Comparison of ENCODE assay signal across 8 cellular contexts in the genomic region with DNA sequence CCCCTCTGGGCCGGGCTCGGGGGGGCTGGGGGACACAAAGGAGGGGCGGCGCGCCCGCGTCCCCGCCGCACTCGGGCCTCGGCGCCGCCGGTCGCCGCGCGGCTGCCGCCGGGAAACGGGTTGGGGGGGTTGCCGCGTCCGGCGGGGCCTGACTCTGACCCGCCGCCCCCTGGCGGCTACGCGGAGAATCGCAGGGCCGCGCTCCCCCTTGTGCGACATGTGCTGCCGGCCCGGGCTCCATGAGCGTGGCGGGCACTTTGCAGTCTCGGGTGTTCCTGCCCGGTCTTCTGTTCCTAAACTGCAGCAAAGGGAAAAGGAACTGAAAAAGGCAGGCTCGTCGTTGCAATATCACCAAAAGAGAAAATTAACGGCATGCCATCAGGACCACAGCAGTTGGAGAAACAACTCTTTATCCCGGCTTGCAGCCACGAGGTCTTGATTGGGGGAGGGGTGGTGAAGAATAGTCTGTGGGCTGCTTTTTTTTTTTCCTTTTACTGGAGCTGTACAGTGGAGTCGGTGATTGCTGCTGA. TPM values are rescaled to one million over a fixed set of nuclear protein-coding genes. Genes with fewer than 3 reads are reported as not detected.
DNase-seq lines count a peak whose midpoint lies in the region; ATAC-seq and TF ChIP-seq lines count a peak whose summit lies in the region.

No MANE protein-coding gene starts in this region.

- POLR2A ChIA-PET in naive thymus-derived CD8-positive, alpha-beta T cell (lab: Charles Lee) = interaction anchor here (0.6 kb wide), 1 partner anchor 41 kb away, joined by 3 read pairs; no protein-coding TSS in a partner anchor

- H3K4me3 Mint-ChIP-seq in activated T-helper 1 cell treated with anti-CD3 and anti-CD28 coated beads, Interleukin-12 subunit alpha, Interleukin-12 subunit beta, Interleukin-2, Interleukin-4 antibody, amounts not matched to agents 30 ng/mL and 10 ng/mL and 1 ng/mL, durations not matched to agents 14 hours and 24 hours and 36 hours = peak overlapping the region; percentile 99
- peak overlapping the region; percentile 88 to 96 (median 93) for H3K4me3 Mint-ChIP-seq in naive thymus-derived CD8-positive, alpha-beta T cell
- peak overlapping the region; percentile 92 for H3K4me3 Mint-ChIP-seq in stimulated activated memory B cell treated with anti-CD40 and anti-IgM and Interleukin-4, amounts not matched to agents 10 μg/mL and 1 μg/mL and 100 μg/mL, for 72 hours

- intact Hi-C loops in activated T-helper 1 cell treated with anti-CD3 and anti-CD28 coated beads, Interleukin-12 subunit alpha, Interleukin-12 subunit beta, Interleukin-2, Interleukin-4 antibody, amounts not matched to agents 30 ng/mL and 10 ng/mL and 1 ng/mL, durations not matched to agents 14 hours and 24 hours and 36 hours (cut with micrococcal nuclease) = loop anchor here (1.0 kb wide), 2 partner anchors 8 to 36 kb away; no protein-coding TSS in a partner anchor

- TF ChIP-seq POLR2A in Peyer's patch (IDR thresholded peaks at IDR 0.05) = peak in 1 of 2 donors; percentile 29

- peak; percentile 78 for DNase-seq in DMS53 (lab: John Stamatoyannopoulos, UW)
- DNase-seq in KBM-7 = peak; percentile 92
- peak; percentile 95 to 98 (median 95) for DNase-seq in Peyer's patch
- DNase-seq in activated T-helper 1 cell treated with anti-CD3 and anti-CD28 coated beads, Interleukin-12 subunit alpha, Interleukin-12 subunit beta, Interleukin-2, Interleukin-4 antibody, amounts not matched to agents 30 ng/mL and 10 ng/mL and 1 ng/mL, durations not matched to agents 14 hours and 24 hours and 36 hours (ENCODE audit: low spot score) = peak; percentile 91
- peak; percentile 81 for DNase-seq in fibroblast of gingiva (ENCODE audit: low read depth)
- peak; percentile 78 to 95 (median 92) for DNase-seq in naive thymus-derived CD8-positive, alpha-beta T cell

- no peaks in the 10 kb centered on the region for H3K27me3 ChIP-seq in Peyer's patch

- H3K36me3 ChIP-seq in Peyer's patch = peaks cover 0 to 4% (median 0%) of the 10 kb centered on the region in 3 donors

- in situ Hi-C loops in KBM-7 (cut with MboI; ENCODE audit: low pct_unique_long_range_greater_than_20kb, low sequenced_read_pairs) = no loop called here

- ATAC-seq in GM21723 (IDR thresholded peaks at IDR 0.05; ENCODE audit: unreplicated experiment) = peak; percentile 57
- ATAC-seq in naive thymus-derived CD8-positive, alpha-beta T cell = peak; percentile 48 to 63
- ATAC-seq in stimulated activated memory B cell treated with anti-CD40 and anti-IgM and Interleukin-4, amounts not matched to agents 10 μg/mL and 1 μg/mL and 100 μg/mL, for 72 hours = peak; percentile 79

- H3K27ac Mint-ChIP-seq in activated T-helper 1 cell treated with anti-CD3 and anti-CD28 coated beads, Interleukin-12 subunit alpha, Interleukin-12 subunit beta, Interleukin-2, Interleukin-4 antibody, amounts not matched to agents 30 ng/mL and 10 ng/mL and 1 ng/mL, durations not matched to agents 14 hours and 24 hours and 36 hours = peak overlapping the region; percentile 98
- peak overlapping the region; percentile 86 to 96 (median 92) for H3K27ac Mint-ChIP-seq in naive thymus-derived CD8-positive, alpha-beta T cell
- H3K27ac Mint-ChIP-seq in stimulated activated memory B cell treated with anti-CD40 and anti-IgM and Interleukin-4, amounts not matched to agents 10 μg/mL and 1 μg/mL and 100 μg/mL, for 72 hours = peak overlapping the region; percentile 85

- peak; percentile 92 to 99 (median 98) for TF ChIP-seq CTCF in Peyer's patch (IDR thresholded peaks at IDR 0.05)

- peak overlapping the region; percentile 81 to 99 (median 88) for H3K4me3 ChIP-seq in Peyer's patch

- no peaks in the 10 kb centered on the region for H3K9me3 Mint-ChIP-seq in activated T-helper 1 cell treated with anti-CD3 and anti-CD28 coated beads, Interleukin-12 subunit alpha, Interleukin-12 subunit beta, Interleukin-2, Interleukin-4 antibody, amounts not matched to agents 30 ng/mL and 10 ng/mL and 1 ng/mL, durations not matched to agents 14 hours and 24 hours and 36 hours
- no peaks in the 10 kb centered on the region for H3K9me3 Mint-ChIP-seq in naive thymus-derived CD8-positive, alpha-beta T cell
- no peaks in the 10 kb centered on the region for H3K9me3 Mint-ChIP-seq in stimulated activated memory B cell treated with anti-CD40 and anti-IgM and Interleukin-4, amounts not matched to agents 10 μg/mL and 1 μg/mL and 100 μg/mL, for 72 hours

- peaks cover 0 to 17% (median 4%) of the 10 kb centered on the region in 4 donors for H3K4me1 ChIP-seq in Peyer's patch

- H3K27ac ChIP-seq in Peyer's patch = peak overlapping the region; percentile 94 to 97 (median 96)

- H3K36me3 Mint-ChIP-seq in activated T-helper 1 cell treated with anti-CD3 and anti-CD28 coated beads, Interleukin-12 subunit alpha, Interleukin-12 subunit beta, Interleukin-2, Interleukin-4 antibody, amounts not matched to agents 30 ng/mL and 10 ng/mL and 1 ng/mL, durations not matched to agents 14 hours and 24 hours and 36 hours (ENCODE audit: low read depth) = peaks cover 43% of the 10 kb centered on the region
- H3K36me3 Mint-ChIP-seq in naive thymus-derived CD8-positive, alpha-beta T cell = peaks cover 0 to 49% (median 10%) of the 10 kb centered on the region in 3 donors
- H3K36me3 Mint-ChIP-seq in stimulated activated memory B cell treated with anti-CD40 and anti-IgM and Interleukin-4, amounts not matched to agents 10 μg/mL and 1 μg/mL and 100 μg/mL, for 72 hours = peaks cover 19% of the 10 kb centered on the region

- H3K9me3 ChIP-seq in Peyer's patch = no peaks in the 10 kb centered on the region

- H3K27me3 Mint-ChIP-seq in activated T-helper 1 cell treated with anti-CD3 and anti-CD28 coated beads, Interleukin-12 subunit alpha, Interleukin-12 subunit beta, Interleukin-2, Interleukin-4 antibody, amounts not matched to agents 30 ng/mL and 10 ng/mL and 1 ng/mL, durations not matched to agents 14 hours and 24 hours and 36 hours (ENCODE audit: insufficient read depth) = no peaks in the 10 kb centered on the region
- no peaks in the 10 kb centered on the region for H3K27me3 Mint-ChIP-seq in naive thymus-derived CD8-positive, alpha-beta T cell
- H3K27me3 Mint-ChIP-seq in stimulated activated memory B cell treated with anti-CD40 and anti-IgM and Interleukin-4, amounts not matched to agents 10 μg/mL and 1 μg/mL and 100 μg/mL, for 72 hours = no peaks in the 10 kb centered on the region

- peaks cover 53% of the 10 kb centered on the region for H3K4me1 Mint-ChIP-seq in activated T-helper 1 cell treated with anti-CD3 and anti-CD28 coated beads, Interleukin-12 subunit alpha, Interleukin-12 subunit beta, Interleukin-2, Interleukin-4 antibody, amounts not matched to agents 30 ng/mL and 10 ng/mL and 1 ng/mL, durations not matched to agents 14 hours and 24 hours and 36 hours (ENCODE audit: low read depth)
- peaks cover 7 to 43% (median 33%) of the 10 kb centered on the region in 4 donors for H3K4me1 Mint-ChIP-seq in naive thymus-derived CD8-positive, alpha-beta T cell
- H3K4me1 Mint-ChIP-seq in stimulated activated memory B cell treated with anti-CD40 and anti-IgM and Interleukin-4, amounts not matched to agents 10 μg/mL and 1 μg/mL and 100 μg/mL, for 72 hours = peaks cover 45% of the 10 kb centered on the region

RNA-seq across cellular contexts. Expression of a gene that starts 1.5 kb away (rescaled TPM):
- 10 to 100 TPM in 1 of 4 donors, 1 to 10 TPM in 2, under 1 TPM in 1; 0.88 to 10.4 (median 4.5) TPM for total RNA-seq in Peyer's patch
- total RNA-seq in activated T-helper 1 cell treated with anti-CD3 and anti-CD28 coated beads, Interleukin-12 subunit alpha, Interleukin-12 subunit beta, Interleukin-2, Interleukin-4 antibody, amounts not matched to agents 30 ng/mL and 10 ng/mL and 1 ng/mL, durations not matched to agents 14 hours and 24 hours and 36 hours = 46.5 and 52.1 TPM in 2 replicates
- total RNA-seq in naive thymus-derived CD8-positive, alpha-beta T cell = 10 to 100 TPM; 15.8 to 17.5 TPM
- polyA plus RNA-seq in naive thymus-derived CD8-positive, alpha-beta T cell = under 1 TPM; 0.24 to 0.74 (median 0.47) TPM

RNA-seq across cellular contexts. Expression of a gene that starts 49.5 kb away (rescaled TPM):
- total RNA-seq in Peyer's patch = 1 to 10 TPM in 1 of 4 donors, not detected in 3; 4.1 TPM
- total RNA-seq in activated T-helper 1 cell treated with anti-CD3 and anti-CD28 coated beads, Interleukin-12 subunit alpha, Interleukin-12 subunit beta, Interleukin-2, Interleukin-4 antibody, amounts not matched to agents 30 ng/mL and 10 ng/mL and 1 ng/mL, durations not matched to agents 14 hours and 24 hours and 36 hours = 0.22 TPM in 1 of 2 replicates, not detected in the other
- total RNA-seq in naive thymus-derived CD8-positive, alpha-beta T cell = not detected
- not detected for polyA plus RNA-seq in naive thymus-derived CD8-positive, alpha-beta T cell

Comparison
In these comparisons a context has a peak if more than half of its experiments do, and no peak if none do; other contexts are left out.
1. Peak in every context shown above with its lines: DNase-seq, ATAC-seq, H3K4me3 ChIP-seq and H3K27ac ChIP-seq.